8 cellular contexts compared by ENCODE assay signal in the genomic region with DNA sequence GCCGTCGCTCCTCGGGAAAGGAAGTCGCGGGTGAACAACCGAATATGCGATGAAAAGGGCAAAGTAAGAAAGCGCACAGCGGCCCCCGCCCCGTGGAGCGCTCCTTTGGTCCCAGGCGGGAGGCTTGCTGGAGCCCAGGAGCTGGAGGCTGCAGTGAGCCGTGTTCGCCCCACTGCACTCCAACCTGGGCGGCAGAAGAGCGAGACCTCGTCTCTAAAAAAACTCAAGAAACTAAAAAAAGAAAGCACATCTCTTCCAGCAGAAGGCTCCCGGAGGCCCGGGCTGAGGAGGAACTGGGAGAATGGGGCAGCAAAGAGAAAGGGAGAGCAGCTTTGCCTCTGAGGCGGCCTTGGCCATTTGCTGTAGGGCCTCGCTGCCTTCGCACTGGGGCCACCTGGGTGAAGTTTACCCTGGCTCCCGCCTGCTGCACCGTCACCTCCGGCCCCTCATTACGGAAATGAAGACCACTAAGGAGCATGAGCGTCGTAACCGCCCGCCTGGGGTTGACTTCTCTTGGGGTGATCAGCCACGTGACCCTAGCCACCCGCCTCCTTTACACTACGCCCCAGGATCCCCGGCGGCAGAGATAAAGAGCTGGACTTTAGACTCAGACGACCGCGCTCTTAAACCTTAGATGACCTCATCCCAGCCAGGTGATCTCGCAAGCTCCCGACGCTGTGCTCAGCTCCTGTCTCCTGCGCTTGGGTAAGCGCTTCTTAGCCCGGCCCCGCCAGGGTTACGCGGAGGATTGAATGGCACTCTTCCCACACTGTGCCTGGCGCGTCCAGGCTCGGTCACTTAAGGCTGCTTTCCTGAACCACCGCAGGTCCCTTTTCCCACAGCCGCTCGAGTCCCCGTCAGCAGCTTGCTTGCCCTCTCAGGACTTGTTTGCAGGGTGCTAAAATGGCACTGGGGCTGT.
DNase-seq lines count a peak whose midpoint lies in the region; ATAC-seq and TF ChIP-seq lines count a peak whose summit lies in the region.

No MANE protein-coding gene starts in this region.

- H3K4me1 ChIP-seq in esophagus squamous epithelium (peaks cover 6 to 14% (median 10%) of the 10 kb centered on the region in 3 donors), BE2C (peaks cover 7% of the 10 kb centered on the region)

- H3K36me3 ChIP-seq in esophagus squamous epithelium (no peaks in the 10 kb centered on the region), BE2C (no peaks in the 10 kb centered on the region)

- H3K9me3 Mint-ChIP-seq in activated CD4-positive, alpha-beta memory T cell treated with anti-CD3 and anti-CD28 coated beads for 36 hours, result peaks cover 17% of the 10 kb centered on the region
- peaks cover 0 to 2% of the 10 kb centered on the region in 2 donors for H3K9me3 Mint-ChIP-seq in natural killer cell

- no peak overlapping the region for H3K27ac Mint-ChIP-seq in activated CD4-positive, alpha-beta memory T cell treated with anti-CD3 and anti-CD28 coated beads for 36 hours
- H3K27ac Mint-ChIP-seq in natural killer cell, result peak overlapping the region in 1 of 2 donors; percentile 73

- H3K9me3 ChIP-seq in esophagus squamous epithelium (peaks cover 0 to 4% (median 0%) of the 10 kb centered on the region in 3 donors), BE2C (peaks cover 3% of the 10 kb centered on the region; the same call in 1 of the 2 replicates)

- 10 to 31% methylated on average over 23 to 50 of the region's 55 CpGs for WGBS in esophagus squamous epithelium, 2 donors

- POLR2A ChIA-PET in activated CD4-positive, alpha-beta memory T cell treated with anti-CD3 and anti-CD28 coated beads for 36 hours (lab: Charles Lee), result no interaction called here

- H3K4me1 Mint-ChIP-seq in activated CD4-positive, alpha-beta memory T cell treated with anti-CD3 and anti-CD28 coated beads for 36 hours (ENCODE audit: low read depth), result peaks cover 12% of the 10 kb centered on the region
- peaks cover 16 to 20% of the 10 kb centered on the region in 2 donors for H3K4me1 Mint-ChIP-seq in natural killer cell

- peak overlapping the region in 3 of 4 donors; percentile 22 to 60 (median 37) for H3K4me3 ChIP-seq in esophagus squamous epithelium
- no peak overlapping the region for H3K4me3 ChIP-seq in BE2C (ENCODE audit: low read depth, low read length)

- CTCF ChIA-PET in activated CD4-positive, alpha-beta memory T cell treated with anti-CD3 and anti-CD28 coated beads for 36 hours (lab: Charles Lee), result interaction anchor here (0.7 kb wide), 1 partner anchor 7 kb away, joined by 4 read pairs; no protein-coding TSS in a partner anchor

- no peak for TF ChIP-seq CTCF in esophagus squamous epithelium (IDR thresholded peaks at IDR 0.05)
- no peak for TF ChIP-seq CTCF in natural killer cell (IDR thresholded peaks at IDR 0.05)
- TF ChIP-seq CTCF in BE2C (IDR thresholded peaks at IDR 0.05; ENCODE audit: low read depth, low read length), result no peak

- TF ChIP-seq POLR2A in esophagus squamous epithelium (IDR thresholded peaks at IDR 0.05), result no peak

- intact Hi-C loops in activated CD4-positive, alpha-beta memory T cell treated with anti-CD3 and anti-CD28 coated beads for 36 hours (cut with micrococcal nuclease), result no loop called here
- intact Hi-C loops in esophagus squamous epithelium (cut with DNase I) (no loop called here), natural killer cell (cut with micrococcal nuclease) (no loop called here)

- H3K27me3 ChIP-seq in esophagus squamous epithelium (peaks cover 0 to 11% (median 0%) of the 10 kb centered on the region in 4 donors), BE2C (no peaks in the 10 kb centered on the region)

- peaks cover 19% of the 10 kb centered on the region for H3K27me3 Mint-ChIP-seq in activated CD4-positive, alpha-beta memory T cell treated with anti-CD3 and anti-CD28 coated beads for 36 hours
- peaks cover 14 to 21% of the 10 kb centered on the region in 2 donors for H3K27me3 Mint-ChIP-seq in natural killer cell (ENCODE audit: low read depth in 2 of 2)

- DNase-seq in activated CD4-positive, alpha-beta memory T cell treated with anti-CD3 and anti-CD28 coated beads for 36 hours, result peak; percentile 15
- no peak for DNase-seq in esophagus squamous epithelium (lab: John Stamatoyannopoulos, UW)
- DNase-seq in natural killer cell, result no peak
- no peak for DNase-seq in central memory CD4-positive, alpha-beta T cell
- DNase-seq in NCI-H1092 treated with DMSO at 0.1 percent for 48 hours (lab: John Stamatoyannopoulos, UW), result no peak
- DNase-seq in BE2C, result no peak

- ATAC-seq in GM18520 (IDR thresholded peaks at IDR 0.05; ENCODE audit: unreplicated experiment) (peak; percentile 61), HG02642 (IDR thresholded peaks at IDR 0.05; ENCODE audit: poor library complexity, unreplicated experiment) (peak; percentile 54), natural killer cell (peak; percentile 40 to 72 (median 67))

- H3K4me3 Mint-ChIP-seq in activated CD4-positive, alpha-beta memory T cell treated with anti-CD3 and anti-CD28 coated beads for 36 hours, result peak overlapping the region; percentile 44
- peak overlapping the region; percentile 81 for H3K4me3 Mint-ChIP-seq in natural killer cell

- peaks cover 7% of the 10 kb centered on the region for H3K36me3 Mint-ChIP-seq in activated CD4-positive, alpha-beta memory T cell treated with anti-CD3 and anti-CD28 coated beads for 36 hours
- no peaks in the 10 kb centered on the region for H3K36me3 Mint-ChIP-seq in natural killer cell

- no peak overlapping the region for H3K27ac ChIP-seq in esophagus squamous epithelium
